ENCODE assay signal across 1 cellular context in the genomic region with DNA sequence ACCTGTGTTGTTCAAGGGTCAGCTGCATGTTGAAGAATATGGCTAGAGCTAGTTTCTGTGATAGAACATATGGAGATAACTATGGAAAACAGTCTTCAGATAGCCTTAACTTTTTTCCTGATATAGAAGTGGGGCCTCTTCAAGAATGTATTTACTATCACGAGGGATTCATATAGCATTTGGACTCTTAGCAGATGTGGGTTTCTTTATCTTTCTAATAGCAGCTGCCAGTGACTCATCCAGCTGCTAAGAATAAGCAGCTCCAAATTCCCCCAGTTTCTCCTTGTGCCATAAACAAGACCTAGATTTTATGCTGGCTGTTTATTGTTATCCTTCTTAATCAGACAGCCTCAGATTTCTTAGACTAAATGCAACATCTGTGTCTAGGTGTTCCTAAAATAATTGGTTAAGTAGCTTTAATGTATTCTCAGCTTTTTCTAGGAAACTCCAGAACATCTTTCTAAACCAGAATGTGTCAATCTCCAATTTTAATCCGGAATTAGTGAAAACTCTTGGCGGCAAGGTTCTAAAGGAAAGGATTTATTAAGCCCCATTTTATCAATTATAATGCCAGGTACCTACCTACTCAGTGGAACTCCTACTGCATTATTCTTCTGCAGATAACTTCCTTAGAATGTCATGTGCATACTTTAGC.
TF ChIP-seq lines count a peak whose summit lies in the region.

No MANE protein-coding gene starts in this region.

TF ChIP-seq in K562, 482 proteins besides CTCF, POLR2A, EP300 and RAD21 (continued from another document):
- TF ChIP-seq, protein P1, sequence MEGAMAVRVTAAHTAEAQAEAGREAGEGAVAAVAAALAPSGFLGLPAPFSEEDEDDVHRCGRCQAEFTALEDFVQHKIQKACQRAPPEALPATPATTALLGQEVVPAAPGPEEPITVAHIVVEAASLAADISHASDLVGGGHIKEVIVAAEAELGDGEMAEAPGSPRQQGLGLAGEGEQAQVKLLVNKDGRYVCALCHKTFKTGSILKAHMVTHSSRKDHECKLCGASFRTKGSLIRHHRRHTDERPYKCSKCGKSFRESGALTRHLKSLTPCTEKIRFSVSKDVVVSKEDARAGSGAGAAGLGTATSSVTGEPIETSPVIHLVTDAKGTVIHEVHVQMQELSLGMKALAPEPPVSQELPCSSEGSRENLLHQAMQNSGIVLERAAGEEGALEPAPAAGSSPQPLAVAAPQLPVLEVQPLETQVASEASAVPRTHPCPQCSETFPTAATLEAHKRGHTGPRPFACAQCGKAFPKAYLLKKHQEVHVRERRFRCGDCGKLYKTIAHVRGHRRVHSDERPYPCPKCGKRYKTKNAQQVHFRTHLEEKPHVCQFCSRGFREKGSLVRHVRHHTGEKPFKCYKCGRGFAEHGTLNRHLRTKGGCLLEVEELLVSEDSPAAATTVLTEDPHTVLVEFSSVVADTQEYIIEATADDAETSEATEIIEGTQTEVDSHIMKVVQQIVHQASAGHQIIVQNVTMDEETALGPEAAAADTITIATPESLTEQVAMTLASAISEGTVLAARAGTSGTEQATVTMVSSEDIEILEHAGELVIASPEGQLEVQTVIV (CRISPR knock-in tag; IDR thresholded peaks at IDR 0.05; ENCODE audit: borderline replicate concordance) = no peak
- TF ChIP-seq EGR1 (conservative IDR thresholded peaks at IDR 0.05) = no peak
- peak; percentile 94 for TF ChIP-seq MTA2 (IDR thresholded peaks at IDR 0.05; ENCODE audit: low read depth)
- peak; percentile 94 for TF ChIP-seq FOXM1 (IDR thresholded peaks at IDR 0.05; ENCODE audit: low read depth)
- no peak for TF ChIP-seq FOXM1 (CRISPR knock-in tag; IDR thresholded peaks at IDR 0.05; ENCODE audit: low read depth)
- TF ChIP-seq JUN (IDR thresholded peaks at IDR 0.05; ENCODE audit: borderline replicate concordance, low read depth, low read length) = peak; percentile 99
- TF ChIP-seq JUN (CRISPR knock-in tag; IDR thresholded peaks at IDR 0.05; ENCODE audit: borderline replicate concordance) = no peak
- TF ChIP-seq TEAD1 (CRISPR knock-in tag; IDR thresholded peaks at IDR 0.05) = peak in 1 of 2 experiments; percentile 95; a peak in 2 of 4 replicates
- TF ChIP-seq YY1 (IDR thresholded peaks at IDR 0.05; ENCODE audit: borderline replicate concordance in 1 of 3, control insufficient read depth in 1 of 3, extremely low read depth in 1 of 3, insufficient read depth in 3 of 3, insufficient read length in 1 of 3, insufficient replicate concordance in 2 of 3, low read depth in 1 of 3, low read length in 2 of 3) = no peak
- no peak for TF ChIP-seq ZFX (CRISPR knock-in tag; IDR thresholded peaks at IDR 0.05)
- TF ChIP-seq POU5F1 (IDR thresholded peaks at IDR 0.05; ENCODE audit: borderline replicate concordance, low read depth, low read length, partially characterized antibody) = no peak
- no peak for TF ChIP-seq SIX5 (IDR thresholded peaks at IDR 0.05; ENCODE audit: borderline replicate concordance in 1 of 2, insufficient read depth in 1 of 2, low read depth in 1 of 2, low read length in 2 of 2)
- no peak for TF ChIP-seq NR3C1 (CRISPR knock-in tag; IDR thresholded peaks at IDR 0.05)
- no peak for TF ChIP-seq WHSC1 (IDR thresholded peaks at IDR 0.05; ENCODE audit: low read length)
- TF ChIP-seq MCM2 (IDR thresholded peaks at IDR 0.05; ENCODE audit: low read depth) = no peak
